In the genomic region with DNA sequence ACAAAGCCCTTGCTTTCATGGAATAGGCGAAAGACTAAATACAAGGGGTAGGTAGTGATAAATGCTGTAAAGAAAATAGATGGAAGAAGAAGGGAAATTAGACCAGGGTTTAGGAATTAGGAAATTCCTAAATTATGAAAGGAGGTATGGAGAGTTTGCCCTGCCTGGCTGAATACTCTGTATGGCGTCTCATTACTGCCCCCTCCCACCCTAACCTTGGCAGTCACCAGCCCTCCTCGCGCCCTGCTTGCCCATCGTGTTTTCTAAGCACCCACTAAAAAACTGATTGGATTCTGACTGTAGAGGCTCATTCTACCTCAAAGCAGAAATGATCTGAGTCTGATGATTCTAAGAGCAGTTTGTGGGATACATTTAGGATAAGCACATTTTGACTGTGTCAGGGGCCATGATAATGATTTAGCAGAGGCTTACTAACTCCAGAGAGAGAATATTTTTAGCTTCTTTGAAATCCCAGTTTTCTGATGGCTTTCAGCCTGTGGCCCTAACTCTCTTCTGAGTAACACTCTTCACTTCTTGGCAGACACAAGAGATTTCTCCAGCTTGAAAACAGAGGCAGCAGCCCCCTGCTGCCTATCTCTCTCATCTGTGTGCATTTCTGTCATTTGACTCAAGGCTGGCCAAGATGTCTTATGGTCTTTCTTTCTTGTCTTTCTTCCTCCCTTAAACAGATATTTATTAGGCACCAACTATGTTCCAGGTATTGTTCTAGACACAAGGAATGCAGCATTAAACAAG, we compare ENCODE assay signal across 8 cellular contexts. TPM values are rescaled to one million over a fixed set of nuclear protein-coding genes. Genes with fewer than 3 reads are reported as not detected.
DNase-seq lines count a peak whose midpoint lies in the region; ATAC-seq and TF ChIP-seq lines count a peak whose summit lies in the region.

No MANE protein-coding gene starts in this region.

- no peaks in the 10 kb centered on the region for H3K27me3 ChIP-seq in cardiac muscle cell
- H3K27me3 ChIP-seq in heart right ventricle, result no peaks in the 10 kb centered on the region
- H3K27me3 ChIP-seq in iPS-15b (ENCODE audit: control insufficient read depth, insufficient read depth, low read length), result no peaks in the 10 kb centered on the region
- H3K27me3 ChIP-seq in thymus (ENCODE audit: control insufficient read depth, insufficient read depth), result peaks cover 4% of the 10 kb centered on the region

- no peak overlapping the region for H3K9ac ChIP-seq in iPS-15b (ENCODE audit: low read depth, low read length)

- 65 to 69% methylated on average over 5 of the region's 5 CpGs for WGBS in heart right ventricle, 2 donors
- 90% methylated on average over 5 of the region's 5 CpGs for WGBS in thymus

- intact Hi-C loops in heart right ventricle (cut with DNase I), result loop anchor here in 7 of 10 donors (2.0 to 10.0 kb wide), 9 partner anchors 47 to 275 kb away; partner anchors contain the start of gene LPIN3 (in 1 of the 7)

- no peak for ATAC-seq in heart right ventricle
- ATAC-seq in GM19395 (IDR thresholded peaks at IDR 0.05; ENCODE audit: unreplicated experiment), result no peak

- H3K4me3 ChIP-seq in cardiac muscle cell, result peak overlapping the region; percentile 56
- peak overlapping the region in 5 of 10 donors; percentile 66 to 85 (median 77) for H3K4me3 ChIP-seq in heart right ventricle
- H3K4me3 ChIP-seq in iPS-15b (ENCODE audit: low read depth, low read length), result peak overlapping the region; percentile 88
- no peak overlapping the region for H3K4me3 ChIP-seq in thymus (ENCODE audit: low read length)

- H3K27ac ChIP-seq in cardiac muscle cell (no peak overlapping the region), heart right ventricle (peak overlapping the region in 5 of 10 donors; percentile 5 to 91 (median 62)), VCaP (peak overlapping the region; percentile 99), thymus (ENCODE audit: low read depth) (peak overlapping the region; percentile 27)

- no peaks in the 10 kb centered on the region for H3K9me3 ChIP-seq in cardiac muscle cell (ENCODE audit: low read depth)
- H3K9me3 ChIP-seq in heart right ventricle, result no peaks in the 10 kb centered on the region
- no peaks in the 10 kb centered on the region for H3K9me3 ChIP-seq in iPS-15b (ENCODE audit: control insufficient read depth, insufficient read depth, low read length)
- no peaks in the 10 kb centered on the region for H3K9me3 ChIP-seq in thymus (ENCODE audit: control insufficient read depth)

- H3K36me3 ChIP-seq in cardiac muscle cell (no peaks in the 10 kb centered on the region), heart right ventricle (no peaks in the 10 kb centered on the region), iPS-15b (ENCODE audit: control insufficient read depth, insufficient read depth, low read length) (no peaks in the 10 kb centered on the region), thymus (ENCODE audit: control insufficient read depth, insufficient read depth) (no peaks in the 10 kb centered on the region)

- no peak for DNase-seq in cardiac muscle cell (ENCODE audit: low read depth in 1 of 2, low spot score in 1 of 2)
- no peak for DNase-seq in heart right ventricle
- no peak for DNase-seq in NCI-H1436 treated with DMSO at 0.1 percent for 48 hours (lab: John Stamatoyannopoulos, UW)
- no peak for DNase-seq in cerebellar nuclear complex (lab: John Stamatoyannopoulos, UW)

- TF ChIP-seq CTCF in cardiac muscle cell (IDR thresholded peaks at IDR 0.05; ENCODE audit: low read depth, low read length) (no peak), heart right ventricle (IDR thresholded peaks at IDR 0.05) (no peak), VCaP (conservative IDR thresholded peaks at IDR 0.05) (no peak)

- H3K4me1 ChIP-seq in cardiac muscle cell (ENCODE audit: low read depth) (peaks cover 6% of the 10 kb centered on the region), heart right ventricle (peaks cover 0 to 41% (median 27%) of the 10 kb centered on the region in 9 donors), iPS-15b (ENCODE audit: control insufficient read depth, insufficient read depth, low read length) (peaks cover 22% of the 10 kb centered on the region), thymus (ENCODE audit: control insufficient read depth, insufficient read depth, low read length) (peaks cover 14% of the 10 kb centered on the region)

RNA-seq across cellular contexts. Expression of gene CHD6, which starts 1.4 kb away (rescaled TPM):
- total RNA-seq in cardiac muscle cell, result 29.3 and 61.9 TPM in 2 replicates
- 56.3 and 75.5 TPM in 2 replicates for polyA plus RNA-seq in cardiac muscle cell
- total RNA-seq in heart right ventricle, result 10 to 100 TPM; 27.1 to 52.9 (median 41.0) TPM
- 10 to 100 TPM in 1 of 2 donors, 1 to 10 TPM in 1; 3.0 to 29.0 TPM for polyA plus RNA-seq in heart right ventricle
- polyA plus RNA-seq in thymus, result 11.8 TPM
